23 cellular contexts compared by ENCODE assay signal in genomic region chr14:96987771-96988170, GRCh38.
"Had no signal": no experiment of that assay in that cellular context is flagged by ENCODE, and none has a peak within 500 bp of the region (broad histone marks: within the 10 kb centered on the region; RNA-seq: fewer than 3 reads in every experiment).

No MANE protein-coding gene starts in this region.

- H3K27me3 Mint-ChIP-seq: progenitor cell of endocrine pancreas had no signal

- H3K36me3 ChIP-seq: ovary, suprapubic skin, thyroid gland, upper lobe of left lung, uterus had no signal

- H3K4me3 Mint-ChIP-seq: dendritic cell treated with granulocyte-macrophage colony-stimulating factor and Interleukin-4, amounts not matched to agents 40 ng/mL and 50 ng/mL, for 4 days; neural crest cell; stimulated activated effector memory CD8-positive, alpha-beta T cell treated with anti-CD3 and anti-CD28 coated beads, Interleukin-12 subunit alpha, Interleukin-12 subunit beta, amount 100 ng/mL, for 72 hours had no signal

- H3K27ac ChIP-seq: hepatocyte, ovary, suprapubic skin, thyroid gland, upper lobe of left lung, uterus had no signal

- H3K36me3 Mint-ChIP-seq: natural killer cell; stimulated activated effector memory CD8-positive, alpha-beta T cell treated with anti-CD3 and anti-CD28 coated beads, Interleukin-12 subunit alpha, Interleukin-12 subunit beta, amount 100 ng/mL, for 72 hours had no signal

- H3K4me1 ChIP-seq: suprapubic skin, thyroid gland, upper lobe of left lung, uterus had no signal

- H3K9me3 Mint-ChIP-seq: dendritic cell treated with granulocyte-macrophage colony-stimulating factor and Interleukin-4, amounts not matched to agents 40 ng/mL and 50 ng/mL, for 4 days; natural killer cell; neural crest cell; stimulated activated effector memory CD8-positive, alpha-beta T cell treated with anti-CD3 and anti-CD28 coated beads, Interleukin-12 subunit alpha, Interleukin-12 subunit beta, amount 100 ng/mL, for 72 hours had no signal

- H3K27ac Mint-ChIP-seq: dendritic cell treated with granulocyte-macrophage colony-stimulating factor and Interleukin-4, amounts not matched to agents 40 ng/mL and 50 ng/mL, for 4 days; progenitor cell of endocrine pancreas; stimulated activated effector memory CD8-positive, alpha-beta T cell treated with anti-CD3 and anti-CD28 coated beads, Interleukin-12 subunit alpha, Interleukin-12 subunit beta, amount 100 ng/mL, for 72 hours had no signal

- H3K9me3 ChIP-seq: ovary, suprapubic skin, thyroid gland, upper lobe of left lung, uterus had no signal

- H3K27me3 ChIP-seq: hepatocyte, ovary, thyroid gland, upper lobe of left lung, uterus had no signal

- DNase-seq: foreskin melanocyte; head of caudate nucleus; kidney; left colon; left ventricle myocardium superior; mesendoderm; natural killer cell; nucleus accumbens; ovary; right cardiac atrium; stimulated activated CD4-positive, alpha-beta T cell treated with anti-CD3 and anti-CD28 coated beads, Interleukin-4, amount 100 ng/mL, for 1 hour; stimulated activated CD8-positive, alpha-beta memory T cell treated with anti-CD3 and anti-CD28 coated beads, Interleukin-4, amount 100 ng/mL, for 48 hours; stimulated activated naive CD8-positive, alpha-beta T cell treated with anti-CD3 and anti-CD28 coated beads, Interleukin-15, Interleukin-2, amounts not matched to agents 100 U/mL and 50 U/mL, for 24 hours; thyroid gland; upper lobe of left lung; uterus had no signal

- ATAC-seq: left colon; left ventricle myocardium superior; right cardiac atrium; stimulated activated effector memory CD8-positive, alpha-beta T cell treated with anti-CD3 and anti-CD28 coated beads, Interleukin-12 subunit alpha, Interleukin-12 subunit beta, amount 100 ng/mL, for 72 hours; stimulated activated naive CD8-positive, alpha-beta T cell treated with anti-CD3 and anti-CD28 coated beads, Interleukin-15, Interleukin-2, amounts not matched to agents 100 U/mL and 50 U/mL, for 24 hours had no signal

- H3K4me3 ChIP-seq: hepatocyte, lung, ovary, suprapubic skin, thyroid gland, upper lobe of left lung, uterus had no signal
